ENCODE assay signal across 8 cellular contexts in the genomic region with DNA sequence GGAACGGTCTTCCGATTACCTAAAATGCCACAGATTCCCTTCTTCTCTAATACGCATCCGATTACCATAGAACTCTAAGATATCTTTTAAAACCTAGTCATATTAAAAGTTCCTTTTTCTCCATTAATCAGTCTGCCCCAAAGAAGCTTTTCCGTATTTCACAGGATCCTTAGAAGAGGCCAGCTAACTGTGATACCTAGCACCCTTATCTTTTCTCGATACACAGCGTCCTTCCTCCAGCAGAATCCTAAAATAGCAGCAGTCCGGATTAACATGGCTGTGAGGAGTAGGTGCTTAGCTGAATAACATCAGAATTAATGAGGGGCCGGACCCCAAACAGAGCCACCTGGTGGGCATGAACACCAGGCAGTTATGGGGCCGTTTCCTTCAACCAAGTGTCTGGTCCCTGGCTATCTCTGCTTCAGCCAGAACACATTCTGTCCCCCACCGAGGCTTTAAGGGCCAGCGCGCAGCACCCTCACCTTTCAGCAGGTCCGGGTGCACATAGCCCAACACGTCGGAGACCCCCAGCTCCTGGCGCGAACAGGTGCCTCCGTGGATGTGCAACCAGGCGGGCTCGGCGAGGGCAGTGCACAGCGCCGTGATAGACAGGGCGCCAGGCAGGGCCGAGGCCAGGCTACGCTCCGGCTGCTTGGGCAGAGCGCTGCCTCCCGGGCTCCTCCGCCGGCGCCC. TPM values are rescaled to one million over a fixed set of nuclear protein-coding genes. Genes with fewer than 3 reads are reported as not detected.
A peak's percentile ranks its signal among the peaks of the same experiment; 100 is the strongest.
DNase-seq lines count a peak whose midpoint lies in the region; ATAC-seq and TF ChIP-seq lines count a peak whose summit lies in the region.

No MANE protein-coding gene starts in this region.

- H3K27ac ChIP-seq in ovary = no peak overlapping the region

- H3K9me3 Mint-ChIP-seq in CD14-positive monocyte = no peaks in the 10 kb centered on the region
- H3K9me3 Mint-ChIP-seq in activated T-cell treated with anti-CD3 and anti-CD28 coated beads, Interleukin-2, amount 50 U/mL, for 4 hours = no peaks in the 10 kb centered on the region

- TF ChIP-seq CTCF in CD14-positive monocyte (IDR thresholded peaks at IDR 0.05) (peak; percentile 51), fibroblast of villous mesenchyme (IDR thresholded peaks at IDR 0.05; ENCODE audit: insufficient read depth, low read depth, low read length) (peak; percentile 55), ovary (IDR thresholded peaks at IDR 0.05) (no peak)

- H3K4me1 Mint-ChIP-seq in CD14-positive monocyte = peaks cover 56% of the 10 kb centered on the region
- peaks cover 61% of the 10 kb centered on the region for H3K4me1 Mint-ChIP-seq in activated T-cell treated with anti-CD3 and anti-CD28 coated beads, Interleukin-2, amount 50 U/mL, for 4 hours (ENCODE audit: low read depth)

- H3K4me3 Mint-ChIP-seq in CD14-positive monocyte = peak overlapping the region; percentile 90 to 96
- H3K4me3 Mint-ChIP-seq in activated T-cell treated with anti-CD3 and anti-CD28 coated beads, Interleukin-2, amount 50 U/mL, for 4 hours = peak overlapping the region; percentile 86

- peaks cover 63 to 74% of the 10 kb centered on the region in 2 donors for H3K36me3 Mint-ChIP-seq in CD14-positive monocyte
- H3K36me3 Mint-ChIP-seq in activated T-cell treated with anti-CD3 and anti-CD28 coated beads, Interleukin-2, amount 50 U/mL, for 4 hours (ENCODE audit: insufficient read depth) = peaks cover 18% of the 10 kb centered on the region

- TF ChIP-seq POLR2A in ovary (IDR thresholded peaks at IDR 0.05) = no peak

- H3K27me3 Mint-ChIP-seq in CD14-positive monocyte (ENCODE audit: low read depth in 3 of 3) = peaks cover 0 to 3% (median 0%) of the 10 kb centered on the region in 3 donors
- H3K27me3 Mint-ChIP-seq in activated T-cell treated with anti-CD3 and anti-CD28 coated beads, Interleukin-2, amount 50 U/mL, for 4 hours (ENCODE audit: low read depth) = no peaks in the 10 kb centered on the region

- no peaks in the 10 kb centered on the region for H3K36me3 ChIP-seq in ovary

- peak overlapping the region; percentile 82 to 93 (median 87) for H3K27ac Mint-ChIP-seq in CD14-positive monocyte

- H3K4me1 ChIP-seq in ovary (ENCODE audit: insufficient read depth) = peaks cover 22% of the 10 kb centered on the region

- no peaks in the 10 kb centered on the region for H3K27me3 ChIP-seq in ovary

- WGBS in ovary, 3 donors = 10 to 17% (median 10%) methylated on average over 22 to 33 of the region's 33 CpGs

- TF ChIP-seq EP300 in ovary (IDR thresholded peaks at IDR 0.05) = no peak

- peak overlapping the region; percentile 93 for H3K4me3 ChIP-seq in fibroblast of villous mesenchyme (ENCODE audit: low read depth, low read length)
- peak overlapping the region; percentile 80 for H3K4me3 ChIP-seq in ovary

- ATAC-seq in GM19452 (IDR thresholded peaks at IDR 0.05; ENCODE audit: unreplicated experiment) (peak; percentile 1), HG02970 (IDR thresholded peaks at IDR 0.05; ENCODE audit: low FRiP score, unreplicated experiment) (no peak), HG02870 (IDR thresholded peaks at IDR 0.05; ENCODE audit: unreplicated experiment) (no peak)
- no peak for ATAC-seq in activated T-cell treated with anti-CD3 and anti-CD28 coated beads, Interleukin-2, amount 50 U/mL, for 4 hours

- DNase-seq in CD14-positive monocyte (ENCODE audit: low spot score) (no peak), NCI-H1694 treated with DMSO at 0.1 percent for 48 hours (lab: John Stamatoyannopoulos, UW) (peak; percentile 8), fibroblast of villous mesenchyme (ENCODE audit: low read depth) (peak; percentile 43), ovary (peak in 3 of 5 donors; percentile 22 to 42 (median 35))
- peak; percentile 10 for DNase-seq in activated T-cell treated with anti-CD3 and anti-CD28 coated beads, Interleukin-2, amount 50 U/mL, for 4 hours

- intact Hi-C loops in CD14-positive monocyte (cut with micrococcal nuclease) = loop anchor here (2.0 to 10.0 kb wide), 7 partner anchors 24 to 270 kb away; partner anchors contain the start of genes ANKRD36C (in 1 of the 2), DUSP2 (in 1 of the 2), SNRNP200 (in 1 of the 2) and STARD7 (in 1 of the 2)
- intact Hi-C loops in ovary (cut with DNase I) = loop anchor here in 2 of 4 donors (5.0 to 10.0 kb wide), 2 partner anchors 58 to 120 kb away; partner anchors contain the start of genes STARD7 (in 2 of the 2) and DUSP2 (in 1 of the 2)

- H3K9me3 ChIP-seq in ovary = no peaks in the 10 kb centered on the region

RNA-seq across cellular contexts. Expression of gene TMEM127, which starts 1.0 kb away (rescaled TPM):
- polyA plus RNA-seq in CD14-positive monocyte (100 to 1,000 TPM in 1 of 2 donors, 10 to 100 TPM in 1; 72.3 to 107 TPM), ovary (10 to 100 TPM; 32.7 to 44.7 TPM)
- 10 to 100 TPM; 31.9 to 37.5 (median 36.9) TPM for total RNA-seq in activated T-cell treated with anti-CD3 and anti-CD28 coated beads, Interleukin-2, amount 50 U/mL, for 4 hours
- total RNA-seq in fibroblast of villous mesenchyme (27.2 and 29.6 TPM in 2 replicates), ovary (10 to 100 TPM; 26.9 to 55.1 (median 51.6) TPM)

RNA-seq across cellular contexts. Expression of gene CIAO1, which starts 1.2 kb away (rescaled TPM):
- polyA plus RNA-seq in CD14-positive monocyte = 10 to 100 TPM; 89.4 to 93.8 TPM
- total RNA-seq in activated T-cell treated with anti-CD3 and anti-CD28 coated beads, Interleukin-2, amount 50 U/mL, for 4 hours = 100 to 1,000 TPM; 106 to 114 (median 109) TPM
- 93.7 and 108 TPM in 2 replicates for total RNA-seq in fibroblast of villous mesenchyme
- 100 to 1,000 TPM in 1 of 7 donors, 10 to 100 TPM in 6; 50.8 to 103 (median 58.5) TPM for total RNA-seq in ovary
- 10 to 100 TPM; 42.2 to 55.6 TPM for polyA plus RNA-seq in ovary

RNA-seq across cellular contexts. Expression of gene SNRNP200, which starts 40.5 kb away (rescaled TPM):
- polyA plus RNA-seq in CD14-positive monocyte = 10 to 100 TPM; 27.2 to 36.1 TPM
- total RNA-seq in activated T-cell treated with anti-CD3 and anti-CD28 coated beads, Interleukin-2, amount 50 U/mL, for 4 hours = 100 to 1,000 TPM; 219 to 232 (median 223) TPM
- 39.6 and 39.7 TPM in 2 replicates for total RNA-seq in fibroblast of villous mesenchyme
- total RNA-seq in ovary = 100 to 1,000 TPM in 5 of 7 donors, 10 to 100 TPM in 2; 71.1 to 149 (median 125) TPM
- polyA plus RNA-seq in ovary = 100 to 1,000 TPM in 1 of 2 donors, 10 to 100 TPM in 1; 92.9 to 102 TPM

RNA-seq across cellular contexts. Expression of gene STARD7, which starts 56.2 kb away (rescaled TPM):
- polyA plus RNA-seq in CD14-positive monocyte (100 to 1,000 TPM; 172 to 179 TPM), ovary (10 to 100 TPM; 32.7 to 73.8 TPM)
- total RNA-seq in activated T-cell treated with anti-CD3 and anti-CD28 coated beads, Interleukin-2, amount 50 U/mL, for 4 hours = 100 to 1,000 TPM; 241 to 281 (median 267) TPM
- total RNA-seq in fibroblast of villous mesenchyme (135 and 209 TPM in 2 replicates), ovary (10 to 100 TPM; 40.3 to 90.9 (median 80.4) TPM)

Comparison
In these comparisons a context has a peak if more than half of its experiments do, and no peak if none do; other contexts are left out.
1. CTCF ChIP-seq: peak in CD14-positive monocyte (single experiment) and fibroblast of villous mesenchyme (single experiment); none in ovary (0 of 3).